8 cellular contexts compared by ENCODE assay signal in the genomic region with DNA sequence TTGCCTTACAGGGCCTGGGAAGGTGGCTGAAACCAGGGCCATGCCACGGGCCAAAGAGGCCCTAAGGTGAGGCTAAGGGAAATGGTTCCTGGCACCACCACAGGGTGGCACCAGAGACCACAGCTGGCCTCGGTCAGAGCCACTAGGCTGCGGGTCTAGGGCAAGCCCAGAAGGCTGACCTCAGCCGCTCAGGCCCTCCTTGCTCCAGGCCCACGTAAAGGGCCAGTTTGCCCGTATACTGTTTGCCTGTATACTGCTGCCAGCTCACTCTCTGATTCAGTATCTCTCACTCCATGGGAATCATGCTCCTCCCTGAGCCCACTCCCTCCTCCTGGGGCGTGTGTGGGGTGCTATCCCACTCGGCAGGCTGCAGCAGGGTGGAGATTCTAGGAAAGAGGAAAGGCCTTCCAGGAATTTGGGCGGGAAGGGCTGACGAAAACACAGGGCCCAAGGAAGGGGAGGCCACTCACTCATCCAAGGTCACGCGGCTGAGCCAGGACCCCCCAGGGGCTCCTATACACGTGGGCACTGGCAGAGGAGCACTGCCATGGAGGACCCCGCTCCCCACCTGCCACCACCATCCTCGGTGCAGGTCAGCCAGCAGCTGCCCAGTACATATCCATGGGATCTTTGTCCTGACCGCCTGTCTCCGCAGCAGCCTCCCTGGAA.
A peak's percentile ranks its signal among the peaks of the same experiment; 100 is the strongest.
DNase-seq lines count a peak whose midpoint lies in the region; ATAC-seq and TF ChIP-seq lines count a peak whose summit lies in the region.

No MANE protein-coding gene starts in this region.

- H3K4me3 ChIP-seq in AG09309 (ENCODE audit: control insufficient read depth, low read depth, low read length) (no peak overlapping the region), mucosa of descending colon (no peak overlapping the region)

- DNase-seq in AG09309 (ENCODE audit: low read depth) (no peak), NOMO-1 treated with DMSO at 0.1 percent for 48 hours (lab: John Stamatoyannopoulos, UW; ENCODE audit: unreplicated experiment) (peak; percentile 44), activated T-cell treated with anti-CD3 and anti-CD28 coated beads for 48 hours (ENCODE audit: low read depth) (peak; percentile 48), mucosa of descending colon (peak; percentile 68 to 87 (median 83))
- peak; percentile 28 for DNase-seq in stimulated activated CD8-positive, alpha-beta memory T cell treated with anti-CD3 and anti-CD28 coated beads, Interleukin-7, amount 100 ng/mL, for 24 hours (ENCODE audit: low read depth)

- TF ChIP-seq CTCF in AG09309 (IDR thresholded peaks at IDR 0.05; ENCODE audit: control insufficient read depth, insufficient read depth, low read depth, low read length, missing control alignments) (peak; percentile 97), mucosa of descending colon (IDR thresholded peaks at IDR 0.05) (peak; percentile 74)

- H3K4me1 ChIP-seq in mucosa of descending colon (ENCODE audit: low read depth), result peaks cover 4% of the 10 kb centered on the region

- ATAC-seq in GM18517 (IDR thresholded peaks at IDR 0.05; ENCODE audit: unreplicated experiment), result peak; percentile 69
- peak; percentile 61 for ATAC-seq in HG03097 (IDR thresholded peaks at IDR 0.05; ENCODE audit: low FRiP score, unreplicated experiment)
- ATAC-seq in esophagus mucosa, result peak; percentile 74
- peak; percentile 89 for ATAC-seq in mucosa of descending colon

- no peaks in the 10 kb centered on the region for H3K9me3 ChIP-seq in mucosa of descending colon

- intact Hi-C loops in mucosa of descending colon (cut with DNase I, micrococcal nuclease), result loop anchor here (2.0 to 10.0 kb wide), 5 partner anchors 61 to 442 kb away; a partner anchor contains a TSS

- H3K36me3 ChIP-seq in mucosa of descending colon (ENCODE audit: low read depth), result no peaks in the 10 kb centered on the region
